Comparison of ENCODE assay signal across 1 cellular context in the genomic region with DNA sequence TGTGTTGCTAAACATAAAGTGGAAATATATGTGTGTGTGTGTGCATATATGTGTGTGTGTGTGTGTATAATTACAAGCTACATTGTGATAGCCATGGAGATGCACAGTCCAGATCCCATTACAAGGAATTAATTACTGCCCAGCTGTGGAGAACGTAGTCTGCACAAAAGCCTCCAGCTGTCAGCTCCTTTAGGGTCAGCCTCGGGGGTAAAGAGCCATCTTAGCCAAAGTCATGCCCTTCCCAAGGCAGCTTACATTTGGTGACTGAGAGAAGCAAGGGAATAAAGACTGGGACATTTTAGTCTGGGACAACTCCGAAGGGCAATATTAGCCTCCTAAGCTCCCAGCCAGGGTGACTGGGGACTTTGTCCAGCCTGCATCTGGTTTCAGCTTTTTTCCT.
TF ChIP-seq lines count a peak whose summit lies in the region.

No MANE protein-coding gene starts in this region.

TF ChIP-seq in GM23338, 12 proteins besides CTCF, POLR2A, EP300 and RAD21 (continued from another document):
- TF ChIP-seq, protein P1, sequence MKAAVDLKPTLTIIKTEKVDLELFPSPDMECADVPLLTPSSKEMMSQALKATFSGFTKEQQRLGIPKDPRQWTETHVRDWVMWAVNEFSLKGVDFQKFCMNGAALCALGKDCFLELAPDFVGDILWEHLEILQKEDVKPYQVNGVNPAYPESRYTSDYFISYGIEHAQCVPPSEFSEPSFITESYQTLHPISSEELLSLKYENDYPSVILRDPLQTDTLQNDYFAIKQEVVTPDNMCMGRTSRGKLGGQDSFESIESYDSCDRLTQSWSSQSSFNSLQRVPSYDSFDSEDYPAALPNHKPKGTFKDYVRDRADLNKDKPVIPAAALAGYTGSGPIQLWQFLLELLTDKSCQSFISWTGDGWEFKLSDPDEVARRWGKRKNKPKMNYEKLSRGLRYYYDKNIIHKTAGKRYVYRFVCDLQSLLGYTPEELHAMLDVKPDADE (IDR thresholded peaks at IDR 0.05): no peak
